ENCODE assay signal across 8 cellular contexts in genomic region chr15:88982304-88982945, GRCh38.
DNase-seq lines count a peak whose midpoint lies in the region; ATAC-seq and TF ChIP-seq lines count a peak whose summit lies in the region.

No MANE protein-coding gene starts in this region.

- DNase-seq in NOMO-1 treated with dmso at 0.1 percent for 144 hours (lab: John Stamatoyannopoulos, UW; ENCODE audit: unreplicated experiment) (peak; percentile 18), right atrium auricular region (ENCODE audit: low spot score) (peak; percentile 83), NCI-H69 (lab: John Stamatoyannopoulos, UW) (no peak), NCI-H1417 treated with DMSO at 0.1 percent for 48 hours (lab: John Stamatoyannopoulos, UW) (no peak), DMS53 (lab: John Stamatoyannopoulos, UW) (no peak)
- DNase-seq in activated CD4-positive, alpha-beta T cell treated with anti-CD3 and anti-CD28 coated beads, Interleukin-2, amount 50 U/mL, for 1 hour, result no peak

- TF ChIP-seq CTCF in right atrium auricular region (IDR thresholded peaks at IDR 0.05), result no peak

- no peaks in the 10 kb centered on the region for H3K9me3 ChIP-seq in right atrium auricular region

- no peak overlapping the region for H3K4me3 ChIP-seq in right atrium auricular region

- no peaks in the 10 kb centered on the region for H3K36me3 ChIP-seq in right atrium auricular region

- ATAC-seq in GM18502 (IDR thresholded peaks at IDR 0.05; ENCODE audit: poor library complexity, unreplicated experiment) (peak; percentile 96), HG02588 (IDR thresholded peaks at IDR 0.05; ENCODE audit: unreplicated experiment) (peak; percentile 95)

- peak overlapping the region; percentile 57 to 62 for H3K27ac ChIP-seq in right atrium auricular region

- no peaks in the 10 kb centered on the region for H3K27me3 ChIP-seq in right atrium auricular region

- peaks cover 0 to 16% of the 10 kb centered on the region in 2 donors for H3K4me1 ChIP-seq in right atrium auricular region

Comparison
In these comparisons a context has a peak if more than half of its experiments do, and no peak if none do; other contexts are left out.
1. DNase-seq: peak in NOMO-1 treated with dmso at 0.1 percent for 144 hours (single experiment) and right atrium auricular region (single experiment); none in NCI-H69 (single experiment), NCI-H1417 treated with DMSO at 0.1 percent for 48 hours (single experiment), DMS53 (single experiment) and activated CD4-positive, alpha-beta T cell treated with anti-CD3 and anti-CD28 coated beads, Interleukin-2, amount 50 U/mL, for 1 hour (single experiment).